ENCODE assay signal across 26 cellular contexts in the genomic region with DNA sequence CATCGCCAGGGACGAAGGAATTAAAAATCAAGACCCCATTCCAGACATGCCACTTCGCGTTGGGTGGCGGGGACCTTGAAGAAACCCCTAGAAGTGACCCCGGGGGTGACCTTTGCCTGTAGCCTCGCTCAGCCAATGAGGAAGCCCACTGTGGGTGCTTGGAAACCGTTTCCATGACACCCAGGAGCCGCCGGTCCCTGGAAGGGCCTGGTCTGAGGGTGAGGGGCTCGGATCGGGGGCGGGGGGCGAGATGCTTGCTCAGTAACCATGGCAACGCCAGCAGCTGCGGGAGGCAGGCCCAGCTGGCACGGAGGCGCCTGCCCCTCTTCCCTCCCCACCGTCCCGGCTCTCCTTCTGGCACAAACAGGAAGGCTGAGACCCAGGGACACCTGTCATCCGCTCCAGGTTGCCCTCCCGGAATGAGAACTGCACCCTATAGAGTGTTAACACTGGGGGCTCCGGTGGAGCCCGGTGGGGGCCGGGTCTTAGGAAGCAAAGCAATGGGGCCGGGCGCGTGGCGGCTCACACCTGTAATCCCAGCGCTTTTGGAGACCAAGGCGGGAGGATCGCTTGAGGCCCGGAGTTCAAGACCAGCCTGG. TPM values are rescaled to one million over a fixed set of nuclear protein-coding genes. Genes with fewer than 3 reads are reported as not detected.
DNase-seq lines count a peak whose midpoint lies in the region; ATAC-seq, FAIRE-seq and TF ChIP-seq lines count a peak whose summit lies in the region.
"Had no signal": no experiment of that assay in that cellular context is flagged by ENCODE, and none has a peak within 500 bp of the region (broad histone marks: within the 10 kb centered on the region; RNA-seq: fewer than 3 reads in every experiment).

No MANE protein-coding gene starts in this region.

- H3K4me3 ChIP-seq in iPS-15b (ENCODE audit: low read depth, low read length), result peak overlapping the region; percentile 13
- H3K4me3 ChIP-seq: gastroesophageal sphincter, left ventricle myocardium inferior, transverse colon had no signal

- H3K4me3 Mint-ChIP-seq in CD4-positive, alpha-beta T cell, result no peak overlapping the region
- H3K4me3 Mint-ChIP-seq: activated naive CD8-positive, alpha-beta T cell; CD8-positive, alpha-beta T cell; HFFc6; IgD-negative memory B cell; T-cell had no signal

- H3K9ac ChIP-seq in iPS-15b (ENCODE audit: low read depth, low read length), result no peak overlapping the region

- peaks cover 15% of the 10 kb centered on the region for H3K4me1 ChIP-seq in iPS-15b (ENCODE audit: control insufficient read depth, insufficient read depth, low read length)
- H3K4me1 ChIP-seq: gastroesophageal sphincter, left ventricle myocardium inferior, transverse colon had no signal

- H3K36me3 Mint-ChIP-seq in CD4-positive, alpha-beta T cell (ENCODE audit: low read depth), result no peaks in the 10 kb centered on the region
- H3K36me3 Mint-ChIP-seq: CD8-positive, alpha-beta T cell; IgD-negative memory B cell; T-cell had no signal

- no peak for TF ChIP-seq POLR2A in GM12892 (IDR thresholded peaks at IDR 0.05; ENCODE audit: low read depth, low read length)

- no peak overlapping the region for H3K27ac Mint-ChIP-seq in CD4-positive, alpha-beta T cell
- H3K27ac Mint-ChIP-seq: activated naive CD8-positive, alpha-beta T cell; CD8-positive, alpha-beta T cell; HFFc6; IgD-negative memory B cell; T-cell had no signal

- CTCF ChIA-PET in CD4-positive, alpha-beta T cell (lab: Charles Lee), result no interaction called here

- no peak for TF ChIP-seq CTCF in CD4-positive, alpha-beta T cell (IDR thresholded peaks at IDR 0.05)

- no peak for FAIRE-seq in GM12892 (lab: Jason Lieb, UNC)
- FAIRE-seq: G401.6, islet of Langerhans had no signal

- peak; percentile 68 for DNase-seq in NCI-H2227 (lab: John Stamatoyannopoulos, UW; ENCODE audit: unreplicated experiment)
- no peak for DNase-seq in NCI-H2227 treated with DMSO at 0.1 percent for 48 hours (lab: John Stamatoyannopoulos, UW)
- peak; percentile 13 for DNase-seq in NCI-H69 (lab: John Stamatoyannopoulos, UW)
- DNase-seq in retina, result peak; percentile 86
- DNase-seq in GM12892 (ENCODE audit: insufficient read length), result no peak
- DNase-seq in CD4-positive, alpha-beta T cell, result no peak
- DNase-seq: activated CD4-positive, alpha-beta T cell treated with anti-CD3 and anti-CD28 coated beads for 48 hours; activated CD8-positive, alpha-beta memory T cell treated with anti-CD3 and anti-CD28 coated beads for 24 hours; activated effector memory CD4-positive, alpha-beta T cell treated with Interleukin-2 at 50 U/mL for 16 hours; activated T-cell treated with anti-CD3 and anti-CD28 coated beads for 4 hours; CD8-positive, alpha-beta T cell; HFFc6; left ventricle myocardium inferior; NCI-H1930; RPMI8226; stimulated activated CD4-positive, alpha-beta T cell treated with anti-CD3 and anti-CD28 coated beads, Interleukin-4, amount 100 ng/mL, for 4 hours; T-cell; transverse colon; WERI-Rb-1 had no signal

- H3K27me3 Mint-ChIP-seq in CD4-positive, alpha-beta T cell, result peaks cover 72% of the 10 kb centered on the region

- POLR2A ChIA-PET in CD4-positive, alpha-beta T cell (lab: Charles Lee), result no interaction called here

- intact Hi-C loops in CD4-positive, alpha-beta T cell (cut with DNase I, micrococcal nuclease), result no loop called here

- H3K36me3 ChIP-seq in iPS-15b (ENCODE audit: control insufficient read depth, insufficient read depth, low read length), result no peaks in the 10 kb centered on the region
- H3K36me3 ChIP-seq: gastroesophageal sphincter, left ventricle myocardium inferior, transverse colon, WERI-Rb-1 had no signal

- no peaks in the 10 kb centered on the region for H3K9me3 ChIP-seq in iPS-15b (ENCODE audit: control insufficient read depth, insufficient read depth, low read length)
- H3K9me3 ChIP-seq in CD4-positive, alpha-beta T cell (ENCODE audit: control insufficient read depth, low read length), result peaks cover 6% of the 10 kb centered on the region
- H3K9me3 ChIP-seq: left ventricle myocardium inferior, transverse colon had no signal

- peaks cover 3% of the 10 kb centered on the region for H3K9me3 Mint-ChIP-seq in CD4-positive, alpha-beta T cell
- H3K9me3 Mint-ChIP-seq: CD8-positive, alpha-beta T cell; HFFc6 had no signal

- peaks cover 9% of the 10 kb centered on the region for H3K27me3 ChIP-seq in iPS-15b (ENCODE audit: control insufficient read depth, insufficient read depth, low read length)
- peaks cover 63% of the 10 kb centered on the region for H3K27me3 ChIP-seq in CD4-positive, alpha-beta T cell (ENCODE audit: control insufficient read depth, insufficient read depth, low read length)

- no peaks in the 10 kb centered on the region for H3K4me1 Mint-ChIP-seq in CD4-positive, alpha-beta T cell (ENCODE audit: low read depth)

- no peak overlapping the region for H3K27ac ChIP-seq in CD4-positive, alpha-beta T cell (ENCODE audit: low read depth, low read length)
- H3K27ac ChIP-seq: gastroesophageal sphincter, left ventricle myocardium inferior, transverse colon had no signal

- ATAC-seq in GM18907 (IDR thresholded peaks at IDR 0.05; ENCODE audit: unreplicated experiment), result no peak
- ATAC-seq in CD4-positive, alpha-beta T cell (ENCODE audit: poor library complexity), result no peak
- ATAC-seq: CD8-positive, alpha-beta T cell; gastroesophageal sphincter; T-cell had no signal

RNA-seq across cellular contexts. Expression of a gene that starts 54.4 kb away (rescaled TPM):
- 15.0 TPM for polyA plus RNA-seq in GM12892 (2012; ENCODE audit: missing spikeins)
- total RNA-seq in CD4-positive, alpha-beta T cell, result 1 to 10 TPM; 5.3 to 6.3 TPM

Comparison
In these comparisons a context has a peak if more than half of its experiments do, and no peak if none do; other contexts are left out.
1. DNase-seq: peak in NCI-H2227 (single experiment), NCI-H69 (single experiment) and retina (single experiment); none in NCI-H2227 treated with DMSO at 0.1 percent for 48 hours (single experiment), GM12892 (single experiment) and CD4-positive, alpha-beta T cell (0 of 10).